Comparison of ENCODE assay signal across 14 cellular contexts in genomic region chr1:56180806-56181205, GRCh38.
A peak's percentile ranks its signal among the peaks of the same experiment; 100 is the strongest.
DNase-seq lines count a peak whose midpoint lies in the region; ATAC-seq and TF ChIP-seq lines count a peak whose summit lies in the region.
"Had no signal": no experiment of that assay in that cellular context is flagged by ENCODE, and none has a peak within 500 bp of the region (broad histone marks: within the 10 kb centered on the region; RNA-seq: fewer than 3 reads in every experiment).

No MANE protein-coding gene starts in this region.

- H3K4me3 ChIP-seq in left ventricle myocardium inferior (peak overlapping the region; percentile 49), esophagus muscularis mucosa (peak overlapping the region; percentile 26 to 45 (median 38)), muscle layer of colon (ENCODE audit: low read depth in 1 of 2, low read length in 2 of 2) (peak overlapping the region; percentile 12 to 48), uterus (peak overlapping the region; percentile 18 to 26)

- TF ChIP-seq POLR2A in esophagus muscularis mucosa (IDR thresholded peaks at IDR 0.05; ENCODE audit: low read depth) (no peak), uterus (IDR thresholded peaks at IDR 0.05) (no peak)

- H3K9ac ChIP-seq in muscle layer of colon (ENCODE audit: low read length), result peak overlapping the region; percentile 32

- peak overlapping the region; percentile 39 for H3K27ac ChIP-seq in left ventricle myocardium inferior (replicated peaks)
- peak overlapping the region in 1 of 4 donors; percentile 11 for H3K27ac ChIP-seq in esophagus muscularis mucosa (replicated peaks in 1 of 4)
- no peak overlapping the region for H3K27ac ChIP-seq in muscle layer of colon (ENCODE audit: low read depth, low read length)
- H3K27ac ChIP-seq in uterus, result peak overlapping the region; percentile 21 to 51

- 38% methylated on average over 3 of the region's 3 CpGs for WGBS in esophagus muscularis mucosa

- H3K4me1 ChIP-seq in left ventricle myocardium inferior, result peaks cover 14% of the 10 kb centered on the region
- peaks cover 0 to 16% (median 8%) of the 10 kb centered on the region in 4 donors for H3K4me1 ChIP-seq in esophagus muscularis mucosa
- peaks cover 12% of the 10 kb centered on the region for H3K4me1 ChIP-seq in muscle layer of colon (ENCODE audit: insufficient read depth, low read length)
- no peaks in the 10 kb centered on the region for H3K4me1 ChIP-seq in uterus

- TF ChIP-seq EP300 in esophagus muscularis mucosa (IDR thresholded peaks at IDR 0.05), result no peak

- intact Hi-C loops in left ventricle myocardium inferior (cut with micrococcal nuclease) (no loop called here), left ventricle myocardium superior (cut with micrococcal nuclease) (no loop called here), esophagus muscularis mucosa (cut with DNase I) (no loop called here), uterus (cut with DNase I; ENCODE audit: low total_unique reads) (no loop called here)

- H3K36me3 ChIP-seq in left ventricle myocardium inferior (no peaks in the 10 kb centered on the region), esophagus muscularis mucosa (no peaks in the 10 kb centered on the region), muscle layer of colon (ENCODE audit: insufficient read depth, low read length) (no peaks in the 10 kb centered on the region), uterus (no peaks in the 10 kb centered on the region)

- TF ChIP-seq CTCF in left ventricle myocardium inferior (IDR thresholded peaks at IDR 0.05; ENCODE audit: borderline replicate concordance) (no peak), esophagus muscularis mucosa (IDR thresholded peaks at IDR 0.05) (no peak), uterus (IDR thresholded peaks at IDR 0.05) (no peak)

- ATAC-seq in left ventricle myocardium superior (no peak), GM18907 (IDR thresholded peaks at IDR 0.05; ENCODE audit: unreplicated experiment) (no peak)
- ATAC-seq: activated T-cell treated with anti-CD3 and anti-CD28 coated beads, Interleukin-2, amount 50 U/mL, for 4 hours; T-cell had no signal

- DNase-seq in left ventricle myocardium inferior (no peak), left ventricle myocardium superior (no peak), esophagus muscularis mucosa (ENCODE audit: extremely low spot score) (no peak), uterus (no peak), AG20443 (ENCODE audit: low spot score) (no peak), iPS-NIHi7 (ENCODE audit: extremely low spot score) (no peak)
- DNase-seq: ACHN; activated T-cell treated with anti-CD3 and anti-CD28 coated beads, Interleukin-2, amount 50 U/mL, for 4 hours; kidney glomerular epithelial cell; NCI-H226; nephron progenitor cell; T-cell had no signal

- H3K27me3 ChIP-seq in left ventricle myocardium inferior (ENCODE audit: low read depth), result no peaks in the 10 kb centered on the region
- no peaks in the 10 kb centered on the region for H3K27me3 ChIP-seq in esophagus muscularis mucosa
- no peaks in the 10 kb centered on the region for H3K27me3 ChIP-seq in muscle layer of colon (ENCODE audit: control insufficient read depth in 1 of 2, insufficient read depth in 2 of 2, low read length in 2 of 2)
- H3K27me3 ChIP-seq in uterus, result no peaks in the 10 kb centered on the region

- H3K9me3 ChIP-seq in left ventricle myocardium inferior (replicated peaks) (no peaks in the 10 kb centered on the region), esophagus muscularis mucosa (no peaks in the 10 kb centered on the region), muscle layer of colon (ENCODE audit: low read length) (no peaks in the 10 kb centered on the region), uterus (no peaks in the 10 kb centered on the region)
